Comparison of ENCODE assay signal across 17 cellular contexts in the genomic region with DNA sequence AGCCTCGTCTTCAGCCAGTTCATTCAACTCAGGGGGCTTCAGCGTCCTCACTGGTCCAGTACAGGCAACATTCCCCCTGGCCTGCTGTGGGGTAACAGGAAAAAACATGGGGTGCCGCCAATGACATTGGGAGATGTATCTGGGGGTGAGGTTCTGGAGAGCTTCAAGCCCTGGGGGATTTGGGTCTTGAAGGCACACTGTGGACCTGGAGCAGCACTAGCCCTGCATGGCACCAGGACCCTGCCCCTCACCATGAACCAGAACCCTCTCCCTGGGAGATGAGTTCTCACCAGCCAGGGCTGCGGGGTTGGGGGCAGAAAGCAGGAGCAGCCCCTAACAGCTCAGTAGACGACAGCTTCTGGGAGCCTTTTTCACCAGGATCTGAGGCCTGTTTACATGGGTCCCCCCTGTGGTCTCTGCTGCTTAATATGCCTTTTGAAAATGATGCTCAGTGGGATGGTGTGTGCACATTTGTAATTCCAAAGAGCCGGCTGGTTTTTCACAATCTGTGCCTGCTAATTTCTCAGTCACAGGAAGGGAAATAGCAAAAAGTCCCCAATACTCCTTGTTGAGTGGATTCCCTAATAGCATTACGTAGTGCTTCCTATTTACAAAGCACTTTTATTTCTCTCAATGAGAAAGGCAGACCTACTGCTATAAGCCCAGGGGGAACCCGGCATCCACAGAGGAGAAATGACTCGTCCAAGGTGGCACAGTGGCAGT.
A peak's percentile ranks its signal among the peaks of the same experiment; 100 is the strongest.
DNase-seq lines count a peak whose midpoint lies in the region; ATAC-seq and TF ChIP-seq lines count a peak whose summit lies in the region.
"Had no signal": no experiment of that assay in that cellular context is flagged by ENCODE, and none has a peak within 500 bp of the region (broad histone marks: within the 10 kb centered on the region; RNA-seq: fewer than 3 reads in every experiment).

No MANE protein-coding gene starts in this region.

- H3K27me3 Mint-ChIP-seq in T-helper 17 cell (peaks cover 23% of the 10 kb centered on the region), type B pancreatic cell (peaks cover 10% of the 10 kb centered on the region)

- no peaks in the 10 kb centered on the region for H3K79me2 ChIP-seq in smooth muscle cell (ENCODE audit: low read depth)

- no peaks in the 10 kb centered on the region for H3K36me3 ChIP-seq in esophagus muscularis mucosa
- no peaks in the 10 kb centered on the region for H3K36me3 ChIP-seq in smooth muscle cell (ENCODE audit: low read depth)
- H3K36me3 ChIP-seq: ascending aorta had no signal

- intact Hi-C loops in esophagus muscularis mucosa (cut with DNase I) = no loop called here

- H3K27ac ChIP-seq in esophagus muscularis mucosa (replicated peaks in 1 of 4) (peak overlapping the region; percentile 39 to 84 (median 46)), smooth muscle cell (ENCODE audit: low read depth) (peak overlapping the region; percentile 79)

- no peak for TF ChIP-seq POLR2A in esophagus muscularis mucosa (IDR thresholded peaks at IDR 0.05; ENCODE audit: low read depth)

- no peak for TF ChIP-seq CTCF in esophagus muscularis mucosa (IDR thresholded peaks at IDR 0.05)
- no peak for TF ChIP-seq CTCF in smooth muscle cell (IDR thresholded peaks at IDR 0.05; ENCODE audit: borderline replicate concordance, insufficient read depth, poor library complexity, severe bottlenecking)
- no peak for TF ChIP-seq CTCF in type B pancreatic cell (conservative IDR thresholded peaks at IDR 0.05)

- H3K4me3 ChIP-seq in esophagus muscularis mucosa = no peak overlapping the region
- no peak overlapping the region for H3K4me3 ChIP-seq in smooth muscle cell
- H3K4me3 ChIP-seq: ascending aorta had no signal

- H3K27ac Mint-ChIP-seq in T-helper 17 cell (peak overlapping the region; percentile 95), type B pancreatic cell (no peak overlapping the region)
- H3K27ac Mint-ChIP-seq: activated CD4-positive, alpha-beta memory T cell treated with anti-CD3 and anti-CD28 coated beads for 36 hours; stimulated activated effector memory CD8-positive, alpha-beta T cell treated with anti-CD3 and anti-CD28 coated beads, Interleukin-12 subunit alpha, Interleukin-12 subunit beta, amount 100 ng/mL, for 72 hours had no signal

- H3K36me3 Mint-ChIP-seq in T-helper 17 cell (ENCODE audit: low read depth) = no peaks in the 10 kb centered on the region
- no peaks in the 10 kb centered on the region for H3K36me3 Mint-ChIP-seq in type B pancreatic cell
- H3K36me3 Mint-ChIP-seq: activated CD4-positive, alpha-beta memory T cell treated with anti-CD3 and anti-CD28 coated beads for 36 hours; stimulated activated effector memory CD8-positive, alpha-beta T cell treated with anti-CD3 and anti-CD28 coated beads, Interleukin-12 subunit alpha, Interleukin-12 subunit beta, amount 100 ng/mL, for 72 hours had no signal

- ATAC-seq in T-helper 17 cell (no peak), HG03196 (IDR thresholded peaks at IDR 0.05; ENCODE audit: unreplicated experiment) (no peak)
- ATAC-seq: stimulated activated effector memory CD8-positive, alpha-beta T cell treated with anti-CD3 and anti-CD28 coated beads, Interleukin-12 subunit alpha, Interleukin-12 subunit beta, amount 100 ng/mL, for 72 hours had no signal

- H4K20me1 ChIP-seq in smooth muscle cell (ENCODE audit: low read depth) = no peaks in the 10 kb centered on the region

- peak overlapping the region; percentile 20 for H3K9ac ChIP-seq in smooth muscle cell (ENCODE audit: low read depth)

- DNase-seq in T-helper 17 cell = no peak
- no peak for DNase-seq in esophagus muscularis mucosa (ENCODE audit: extremely low spot score)
- DNase-seq in mesenteric fat pad (ENCODE audit: low spot score) = peak; percentile 60
- no peak for DNase-seq in smooth muscle cell (lab: John Stamatoyannopoulos, UW; ENCODE audit: unreplicated experiment)
- DNase-seq in UCSD-AML1 (lab: John Stamatoyannopoulos, UW; ENCODE audit: unreplicated experiment) = no peak
- no peak for DNase-seq in kidney tubule cell (ENCODE audit: low spot score)
- no peak for DNase-seq in type B pancreatic cell (ENCODE audit: extremely low spot score, unreplicated experiment)
- DNase-seq: effector CD8-positive, alpha-beta T cell; foreskin melanocyte; GF-D8; NK-92 treated with Interleukin-12 subunit alpha and Interleukin-12 subunit beta, amount 100 ng/mL, for 24 hours; SIG-M5; T-helper 9 cell had no signal

- peaks cover 6% of the 10 kb centered on the region for H3F3A ChIP-seq in smooth muscle cell (ENCODE audit: low read depth)

- H3K9me3 ChIP-seq in T-helper 17 cell (ENCODE audit: control insufficient read depth, low read length, poor library complexity, severe bottlenecking) (no peaks in the 10 kb centered on the region), esophagus muscularis mucosa (no peaks in the 10 kb centered on the region), smooth muscle cell (replicated peaks; ENCODE audit: low read depth) (no peaks in the 10 kb centered on the region)
- H3K9me3 ChIP-seq: ascending aorta had no signal

- peaks cover 10 to 53% (median 51%) of the 10 kb centered on the region in 4 donors for H3K4me1 ChIP-seq in esophagus muscularis mucosa
- H3K4me1 ChIP-seq in smooth muscle cell (ENCODE audit: low read depth) = peaks cover 10% of the 10 kb centered on the region

- H3K4me1 Mint-ChIP-seq in T-helper 17 cell (peaks cover 18% of the 10 kb centered on the region), type B pancreatic cell (ENCODE audit: unreplicated experiment) (peaks cover 38% of the 10 kb centered on the region)
- H3K4me1 Mint-ChIP-seq: stimulated activated effector memory CD8-positive, alpha-beta T cell treated with anti-CD3 and anti-CD28 coated beads, Interleukin-12 subunit alpha, Interleukin-12 subunit beta, amount 100 ng/mL, for 72 hours had no signal

- peak overlapping the region; percentile 65 for H3K4me2 ChIP-seq in smooth muscle cell

- H3K27me3 ChIP-seq in esophagus muscularis mucosa (no peaks in the 10 kb centered on the region), smooth muscle cell (ENCODE audit: low read depth) (no peaks in the 10 kb centered on the region)
- H3K27me3 ChIP-seq: ascending aorta had no signal

- H3K9me3 Mint-ChIP-seq in type B pancreatic cell = no peaks in the 10 kb centered on the region
- H3K9me3 Mint-ChIP-seq: stimulated activated effector memory CD8-positive, alpha-beta T cell treated with anti-CD3 and anti-CD28 coated beads, Interleukin-12 subunit alpha, Interleukin-12 subunit beta, amount 100 ng/mL, for 72 hours had no signal

- peak overlapping the region; percentile 15 for H3K4me3 Mint-ChIP-seq in T-helper 17 cell
- no peak overlapping the region for H3K4me3 Mint-ChIP-seq in type B pancreatic cell
- H3K4me3 Mint-ChIP-seq: activated CD4-positive, alpha-beta memory T cell treated with anti-CD3 and anti-CD28 coated beads for 36 hours; stimulated activated effector memory CD8-positive, alpha-beta T cell treated with anti-CD3 and anti-CD28 coated beads, Interleukin-12 subunit alpha, Interleukin-12 subunit beta, amount 100 ng/mL, for 72 hours had no signal

- H2AFZ ChIP-seq in smooth muscle cell (ENCODE audit: low read depth) = no peak overlapping the region

- WGBS in esophagus muscularis mucosa = 60% methylated on average over 8 of the region's 9 CpGs
- 64% methylated on average over 9 of the region's 9 CpGs for WGBS in smooth muscle cell (ENCODE audit: low lambda C conversion rate)

- TF ChIP-seq EP300 in esophagus muscularis mucosa (IDR thresholded peaks at IDR 0.05) = no peak
